1 cellular context compared by ENCODE assay signal in the genomic region with DNA sequence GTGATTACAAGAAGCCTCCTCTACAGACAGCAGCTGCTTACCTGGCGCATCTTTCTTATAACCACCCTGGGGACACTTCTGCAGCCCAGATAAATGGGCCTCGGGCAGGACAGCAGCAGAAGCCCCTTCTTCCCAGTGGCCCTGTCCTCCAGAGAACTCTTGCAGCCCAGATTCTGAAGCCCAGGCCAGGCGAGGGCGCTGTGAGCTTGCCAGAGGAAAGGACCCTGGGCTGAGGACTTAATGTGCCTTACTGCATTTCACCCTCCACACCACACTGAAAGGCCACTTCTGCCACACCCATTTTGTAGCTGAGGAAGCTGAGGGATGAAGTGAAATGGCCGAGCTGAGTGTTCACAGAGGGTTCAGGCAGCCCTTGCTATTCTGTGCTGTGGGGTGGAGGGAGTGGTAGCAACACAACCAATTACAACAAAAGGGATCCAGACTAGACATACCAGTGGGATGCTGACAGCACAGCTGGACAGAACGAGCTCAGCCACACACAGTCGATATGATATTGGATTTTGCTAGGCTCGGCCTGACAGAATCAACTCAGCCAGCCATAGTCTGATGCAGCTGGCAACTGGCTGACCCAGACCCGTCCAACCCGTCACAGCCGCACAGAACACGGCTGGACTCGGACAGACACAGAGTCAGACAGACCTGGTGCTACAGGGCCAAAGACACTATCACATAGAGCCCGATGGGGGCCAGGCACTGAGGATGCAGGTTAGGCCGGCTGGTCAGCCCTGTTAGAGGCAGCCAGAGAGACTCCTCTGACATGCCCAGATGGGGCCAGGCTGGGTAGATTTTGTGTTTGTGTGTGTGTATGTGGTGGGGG.
TF ChIP-seq lines count a peak whose summit lies in the region.

No MANE protein-coding gene starts in this region.

TF ChIP-seq in endothelial cell of umbilical vein, 7 proteins besides CTCF, POLR2A, EP300 and RAD21:
- TF ChIP-seq GATA2 (IDR thresholded peaks at IDR 0.05; ENCODE audit: insufficient read depth, insufficient read length, low read depth, low read length) = no peak
- TF ChIP-seq JUN (IDR thresholded peaks at IDR 0.05; ENCODE audit: borderline replicate concordance, insufficient read depth, insufficient read length, low read depth) = no peak
- TF ChIP-seq, protein P1, sequence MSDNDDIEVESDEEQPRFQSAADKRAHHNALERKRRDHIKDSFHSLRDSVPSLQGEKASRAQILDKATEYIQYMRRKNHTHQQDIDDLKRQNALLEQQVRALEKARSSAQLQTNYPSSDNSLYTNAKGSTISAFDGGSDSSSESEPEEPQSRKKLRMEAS (IDR thresholded peaks at IDR 0.05; ENCODE audit: insufficient read depth, insufficient read length) = no peak
- TF ChIP-seq EZH2 (IDR thresholded peaks at IDR 0.05; ENCODE audit: borderline replicate concordance, low read depth, low read length, severe bottlenecking) = no peak
- no peak for TF ChIP-seq MYC (IDR thresholded peaks at IDR 0.05; ENCODE audit: low read depth, low read length)
- no peak for TF ChIP-seq POLR2AphosphoS5 (IDR thresholded peaks at IDR 0.05; ENCODE audit: insufficient read depth, low read depth, low read length)
- no peak for TF ChIP-seq FOS (IDR thresholded peaks at IDR 0.05; ENCODE audit: borderline replicate concordance, insufficient read depth, low read length)
TF ChIP-seq in endothelial cell of umbilical vein: peak in this region for 0.
